Comparison of ENCODE assay signal across 28 cellular contexts in the genomic region with DNA sequence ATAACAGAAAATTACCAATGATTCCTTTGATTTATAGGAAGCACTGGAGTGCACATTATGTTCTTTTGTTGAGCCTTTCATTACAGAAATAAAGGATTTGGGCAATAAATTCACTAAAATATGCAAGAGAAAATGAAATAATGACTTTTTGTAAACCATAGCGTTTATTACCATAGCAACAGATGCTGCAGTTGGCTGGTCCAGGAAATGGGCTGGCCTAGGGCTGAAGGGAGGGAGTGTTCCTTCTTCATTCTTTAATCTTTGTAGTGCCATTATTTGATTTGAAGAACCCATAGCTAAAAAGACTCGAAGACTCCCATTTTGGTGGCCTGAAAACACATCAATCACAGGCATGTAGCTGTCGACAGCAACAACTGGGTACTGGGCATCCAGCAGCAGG.
A peak's percentile ranks its signal among the peaks of the same experiment; 100 is the strongest.
DNase-seq lines count a peak whose midpoint lies in the region; ATAC-seq, FAIRE-seq and TF ChIP-seq lines count a peak whose summit lies in the region.
"Had no signal": no experiment of that assay in that cellular context is flagged by ENCODE, and none has a peak within 500 bp of the region (broad histone marks: within the 10 kb centered on the region; RNA-seq: fewer than 3 reads in every experiment).

No MANE protein-coding gene starts in this region.

- peaks cover 24% of the 10 kb centered on the region for H3K4me1 Mint-ChIP-seq in GM23338
- H3K4me1 Mint-ChIP-seq: CD14-positive monocyte had no signal

- no peak overlapping the region for H3K27ac ChIP-seq in GM23338 (ENCODE audit: low read depth)
- H3K27ac ChIP-seq in K562 (ENCODE audit: extremely low read depth, low read depth, low read length), result no peak overlapping the region
- H3K27ac ChIP-seq: BLaER1 had no signal

- H3K27ac Mint-ChIP-seq in GM23338, result no peak overlapping the region
- H3K27ac Mint-ChIP-seq: CD4-positive, CD25-positive, alpha-beta regulatory T cell had no signal

- intact Hi-C loops in K562 (cut with micrococcal nuclease), result no loop called here

- no peaks in the 10 kb centered on the region for H3K27me3 Mint-ChIP-seq in GM23338 (ENCODE audit: insufficient read depth, low read depth, poor library complexity)
- H3K27me3 Mint-ChIP-seq: CD4-positive, alpha-beta memory T cell; CD4-positive, CD25-positive, alpha-beta regulatory T cell; CD8-positive, alpha-beta memory T cell had no signal

- DNase-seq in NCI-H82 (lab: John Stamatoyannopoulos, UW) (peak; percentile 3), NCI-H82 treated with DMSO at 0.1 percent for 48 hours (lab: John Stamatoyannopoulos, UW; ENCODE audit: unreplicated experiment) (no peak), GM23338 (ENCODE audit: low spot score) (no peak), HAP-1 (ENCODE audit: low spot score in 2 of 2) (peak; percentile 66 to 80), K562 (ENCODE audit: extremely low read depth in 1 of 4, low spot score in 3 of 4) (peak in 2 of 4 experiments; percentile 17 to 21), GM12892 (ENCODE audit: insufficient read length) (no peak), T-helper 9 cell (no peak), SIG-M5 (lab: John Stamatoyannopoulos, UW) (no peak)
- DNase-seq: 8988T; ACHN; BE2C; C1 segment of cervical spinal cord; CD4-positive, alpha-beta memory T cell; CD8-positive, alpha-beta memory T cell; COR-L47; DMS 273 treated with DMSO at 0.1 percent for 48 hours; DMS153; DMS53; DMS79; DND-41; EL; GDM1 had no signal

- FAIRE-seq in K562 (lab: Jason Lieb, UNC), result no peak
- FAIRE-seq in GM12892 (lab: Jason Lieb, UNC), result no peak
- FAIRE-seq: A204.1, GM12878, GM19239 had no signal

- TF ChIP-seq CTCF in GM23338 (conservative IDR thresholded peaks at IDR 0.05; ENCODE audit: low read depth in 2 of 2), result no peak
- no peak for TF ChIP-seq CTCF in K562 (IDR thresholded peaks at IDR 0.05 in 2 of 3, conservative IDR thresholded peaks at IDR 0.05 in 1 of 3; ENCODE audit: insufficient read depth in 2 of 3, low read depth in 1 of 3, low read length in 3 of 3)

- H3K9me3 Mint-ChIP-seq in GM23338, result no peaks in the 10 kb centered on the region
- H3K9me3 Mint-ChIP-seq: CD14-positive monocyte; CD4-positive, alpha-beta memory T cell; CD8-positive, alpha-beta memory T cell had no signal

- no peaks in the 10 kb centered on the region for H3F3A ChIP-seq in GM23338 (replicated peaks; ENCODE audit: low read depth)

- peaks cover 15% of the 10 kb centered on the region; the same call in 1 of the 2 replicates for H3K4me1 ChIP-seq in GM23338 (ENCODE audit: insufficient read depth)
- peaks cover 29% of the 10 kb centered on the region for H3K4me1 ChIP-seq in HAP-1
- peaks cover 0 to 2% of the 10 kb centered on the region in 2 experiments; a peak in 2 of 5 replicates for H3K4me1 ChIP-seq in K562 (replicated peaks in 1 of 2; ENCODE audit: control insufficient read depth in 2 of 2, insufficient read depth in 2 of 2, low read length in 2 of 2)
- H3K4me1 ChIP-seq: BE2C, BLaER1 had no signal

- TF ChIP-seq EP300 in K562 (IDR thresholded peaks at IDR 0.05; ENCODE audit: low read length), result no peak

- TF ChIP-seq POLR2A in K562 (conservative IDR thresholded peaks at IDR 0.05) (no peak), GM12892 (IDR thresholded peaks at IDR 0.05; ENCODE audit: low read depth, low read length) (no peak)

- H3K9me3 ChIP-seq in HAP-1 (no peaks in the 10 kb centered on the region), K562 (replicated peaks; ENCODE audit: control insufficient read depth, insufficient read depth, low read depth, low read length) (no peaks in the 10 kb centered on the region)
- H3K9me3 ChIP-seq: BE2C, BLaER1 had no signal

- in situ Hi-C loops in HAP-1 (cut with MboI; ENCODE audit: low sequenced_read_pairs) (no loop called here), K562 (cut with MboI) (no loop called here)

- BruUV-seq in K562 (replicated peaks; lab: Mats Ljungman, UMichigan), result no TSS peak

- H3K4me3 ChIP-seq in GM23338 (no peak overlapping the region), HAP-1 (no peak overlapping the region), K562 (no peak overlapping the region)
- H3K4me3 ChIP-seq: BLaER1, GM12878 had no signal

- H3K4me2 ChIP-seq in GM23338, result peak overlapping the region; percentile 10; the same call in 1 of the 2 replicates
- H3K4me2 ChIP-seq in K562 (ENCODE audit: insufficient read depth, low read length), result no peak overlapping the region
- H3K4me2 ChIP-seq: BLaER1 had no signal

- H3K36me3 Mint-ChIP-seq in GM23338 (ENCODE audit: low read depth), result peaks cover 8% of the 10 kb centered on the region; the same call in 1 of the 3 replicates

- H3K36me3 ChIP-seq in GM23338 (ENCODE audit: insufficient read depth) (peaks cover 4% of the 10 kb centered on the region; the same call in 1 of the 2 replicates), HAP-1 (replicated peaks) (peaks cover under 1% of the 10 kb centered on the region), K562 (ENCODE audit: control insufficient read depth, insufficient read depth, low read length) (peaks cover 40% of the 10 kb centered on the region)

- H3K9me2 ChIP-seq in GM23338 (ENCODE audit: insufficient read depth), result no peaks in the 10 kb centered on the region

- H2AFZ ChIP-seq in GM23338 (no peak overlapping the region), K562 (ENCODE audit: low read depth, low read length) (no peak overlapping the region)

- H3K9ac ChIP-seq in K562 (ENCODE audit: insufficient read depth in 1 of 2, low read depth in 2 of 2, low read length in 2 of 2), result no peak overlapping the region
- H3K9ac ChIP-seq: BLaER1 had no signal

- H3K4me3 Mint-ChIP-seq in GM23338, result no peak overlapping the region
- H3K4me3 Mint-ChIP-seq: CD14-positive monocyte; CD4-positive, alpha-beta memory T cell; CD4-positive, CD25-positive, alpha-beta regulatory T cell; CD8-positive, alpha-beta memory T cell had no signal

- WGBS in K562 (ENCODE audit: insufficient coverage, low coverage, missing lambda C conversion rate), result 39% methylated on average over 3 of the region's 3 CpGs

- no peak for TF ChIP-seq RAD21 in K562 (CRISPR knock-in tag; conservative IDR thresholded peaks at IDR 0.05 in 1 of 2, IDR thresholded peaks at IDR 0.05 in 1 of 2)

- H4K20me1 ChIP-seq in GM23338 (replicated peaks; ENCODE audit: insufficient read depth) (no peaks in the 10 kb centered on the region), K562 (replicated peaks; ENCODE audit: control insufficient read depth, insufficient read depth, low read length) (no peaks in the 10 kb centered on the region)
- H4K20me1 ChIP-seq: BLaER1 had no signal

- H3K27me3 ChIP-seq in GM23338 (ENCODE audit: insufficient read depth), result no peaks in the 10 kb centered on the region
- no peaks in the 10 kb centered on the region for H3K27me3 ChIP-seq in HAP-1 (ENCODE audit: low read depth)
- no peaks in the 10 kb centered on the region for H3K27me3 ChIP-seq in K562 (ENCODE audit: control insufficient read depth in 2 of 2, insufficient read depth in 2 of 2, low read length in 2 of 2)
- H3K27me3 ChIP-seq: BE2C, BLaER1 had no signal

- CTCF ChIA-PET in K562 (lab: Yijun Ruan, JAX; ENCODE audit: low intra/inter-chr PET ratio), result no interaction called here

- no peaks in the 10 kb centered on the region for H3K79me2 ChIP-seq in GM23338 (replicated peaks; ENCODE audit: insufficient read depth)
- no peaks in the 10 kb centered on the region for H3K79me2 ChIP-seq in K562 (ENCODE audit: control insufficient read depth, insufficient read depth, low read length)

- H3K9me1 ChIP-seq in K562 (ENCODE audit: control insufficient read depth, insufficient read depth, low read length), result no peaks in the 10 kb centered on the region

- POLR2A ChIA-PET in K562 (lab: Yijun Ruan, JAX), result no interaction called here

- ATAC-seq in GM23338 (no peak), K562 (no peak)
- ATAC-seq: GM12878 had no signal

TF ChIP-seq in K562, 482 proteins besides CTCF, POLR2A, EP300 and RAD21:
- TF ChIP-seq FOXK2 (conservative IDR thresholded peaks at IDR 0.05 in 1 of 2, IDR thresholded peaks at IDR 0.05 in 1 of 2; ENCODE audit: low read depth in 2 of 2) (no peak), RFX1 (IDR thresholded peaks at IDR 0.05) (peak; percentile 65)
- TF ChIP-seq, protein P1, sequence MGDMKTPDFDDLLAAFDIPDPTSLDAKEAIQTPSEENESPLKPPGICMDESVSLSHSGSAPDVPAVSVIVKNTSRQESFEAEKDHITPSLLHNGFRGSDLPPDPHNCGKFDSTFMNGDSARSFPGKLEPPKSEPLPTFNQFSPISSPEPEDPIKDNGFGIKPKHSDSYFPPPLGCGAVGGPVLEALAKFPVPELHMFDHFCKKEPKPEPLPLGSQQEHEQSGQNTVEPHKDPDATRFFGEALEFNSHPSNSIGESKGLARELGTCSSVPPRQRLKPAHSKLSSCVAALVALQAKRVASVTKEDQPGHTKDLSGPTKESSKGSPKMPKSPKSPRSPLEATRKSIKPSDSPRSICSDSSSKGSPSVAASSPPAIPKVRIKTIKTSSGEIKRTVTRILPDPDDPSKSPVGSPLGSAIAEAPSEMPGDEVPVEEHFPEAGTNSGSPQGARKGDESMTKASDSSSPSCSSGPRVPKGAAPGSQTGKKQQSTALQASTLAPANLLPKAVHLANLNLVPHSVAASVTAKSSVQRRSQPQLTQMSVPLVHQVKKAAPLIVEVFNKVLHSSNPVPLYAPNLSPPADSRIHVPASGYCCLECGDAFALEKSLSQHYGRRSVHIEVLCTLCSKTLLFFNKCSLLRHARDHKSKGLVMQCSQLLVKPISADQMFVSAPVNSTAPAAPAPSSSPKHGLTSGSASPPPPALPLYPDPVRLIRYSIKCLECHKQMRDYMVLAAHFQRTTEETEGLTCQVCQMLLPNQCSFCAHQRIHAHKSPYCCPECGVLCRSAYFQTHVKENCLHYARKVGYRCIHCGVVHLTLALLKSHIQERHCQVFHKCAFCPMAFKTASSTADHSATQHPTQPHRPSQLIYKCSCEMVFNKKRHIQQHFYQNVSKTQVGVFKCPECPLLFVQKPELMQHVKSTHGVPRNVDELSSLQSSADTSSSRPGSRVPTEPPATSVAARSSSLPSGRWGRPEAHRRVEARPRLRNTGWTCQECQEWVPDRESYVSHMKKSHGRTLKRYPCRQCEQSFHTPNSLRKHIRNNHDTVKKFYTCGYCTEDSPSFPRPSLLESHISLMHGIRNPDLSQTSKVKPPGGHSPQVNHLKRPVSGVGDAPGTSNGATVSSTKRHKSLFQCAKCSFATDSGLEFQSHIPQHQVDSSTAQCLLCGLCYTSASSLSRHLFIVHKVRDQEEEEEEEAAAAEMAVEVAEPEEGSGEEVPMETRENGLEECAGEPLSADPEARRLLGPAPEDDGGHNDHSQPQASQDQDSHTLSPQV (IDR thresholded peaks at IDR 0.05), result no peak

Comparison
In these comparisons a context has a peak if more than half of its experiments do, and no peak if none do; other contexts are left out.
1. DNase-seq: peak in NCI-H82 (single experiment) and HAP-1 (2 of 2); none in NCI-H82 treated with DMSO at 0.1 percent for 48 hours (single experiment), GM23338 (single experiment), GM12892 (single experiment), T-helper 9 cell (single experiment) and SIG-M5 (single experiment).